ENCODE assay signal across 8 cellular contexts in the genomic region with DNA sequence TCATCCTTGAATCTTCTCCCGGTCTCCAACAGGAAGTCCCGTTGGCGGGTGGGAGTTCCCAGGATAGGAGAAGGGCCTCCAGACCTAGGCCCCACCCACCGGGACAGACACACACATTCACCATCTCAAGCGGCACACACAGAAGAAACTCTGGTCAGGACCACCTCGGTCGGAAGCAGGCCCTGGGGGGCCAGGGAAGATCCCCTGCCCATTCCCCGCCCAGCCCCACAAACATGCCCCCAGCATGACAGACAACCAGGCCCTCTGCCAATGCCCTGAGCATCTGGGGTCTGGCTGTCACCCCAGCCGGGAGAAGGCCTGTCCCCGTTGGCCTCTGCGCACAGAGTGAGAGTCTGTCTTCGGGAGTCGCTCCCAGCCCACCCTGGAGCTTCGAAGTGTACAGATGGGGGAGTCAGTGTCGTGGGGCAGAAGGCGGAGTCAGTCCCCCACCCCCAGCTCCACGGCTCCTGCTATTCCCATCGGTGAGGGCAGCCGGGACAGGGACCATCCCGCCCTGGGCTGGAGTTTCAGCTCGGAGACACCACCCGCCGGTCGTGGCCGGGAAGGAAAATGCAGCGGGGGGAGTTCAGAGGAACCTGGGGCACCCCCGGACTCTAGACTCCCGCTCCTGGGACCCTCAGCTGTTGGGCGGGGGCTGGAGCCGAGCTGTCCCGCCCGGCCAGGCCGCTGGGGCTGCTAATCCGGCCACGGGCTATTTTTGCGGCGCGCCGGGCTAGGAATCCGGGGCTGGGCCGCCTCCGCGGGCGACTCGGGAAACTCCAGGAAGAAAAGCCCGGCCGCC. TPM values are rescaled to one million over a fixed set of nuclear protein-coding genes. Genes with fewer than 3 reads are reported as not detected.
DNase-seq lines count a peak whose midpoint lies in the region; ATAC-seq and TF ChIP-seq lines count a peak whose summit lies in the region.

No MANE protein-coding gene starts in this region.

- peaks cover 39% of the 10 kb centered on the region for H3K27me3 ChIP-seq in CD4-positive, alpha-beta T cell (ENCODE audit: control insufficient read depth, insufficient read depth, low read length)

- TF ChIP-seq CTCF in WTC11 (IDR thresholded peaks at IDR 0.05) = no peak
- TF ChIP-seq CTCF in GM10248 (IDR thresholded peaks at IDR 0.05; ENCODE audit: control extremely low read depth, extremely low read depth, low read depth, missing control alignments) = no peak
- TF ChIP-seq CTCF in CD4-positive, alpha-beta T cell (IDR thresholded peaks at IDR 0.05) = no peak

- H3K9me3 Mint-ChIP-seq in T-helper 1 cell treated with Interleukin-12 subunit alpha and Interleukin-12 subunit beta and Interleukin-4 antibody, amounts not matched to agents 30 μg/mL and 1 μg/mL, for 36 hours = no peaks in the 10 kb centered on the region
- no peaks in the 10 kb centered on the region for H3K9me3 Mint-ChIP-seq in WTC11
- H3K9me3 Mint-ChIP-seq in CD4-positive, alpha-beta T cell = no peaks in the 10 kb centered on the region

- peaks cover 11% of the 10 kb centered on the region for H3K4me1 Mint-ChIP-seq in T-helper 1 cell treated with Interleukin-12 subunit alpha and Interleukin-12 subunit beta and Interleukin-4 antibody, amounts not matched to agents 30 μg/mL and 1 μg/mL, for 36 hours (ENCODE audit: low read depth)
- peaks cover 59% of the 10 kb centered on the region for H3K4me1 Mint-ChIP-seq in WTC11
- H3K4me1 Mint-ChIP-seq in CD4-positive, alpha-beta T cell (ENCODE audit: low read depth) = peaks cover 19% of the 10 kb centered on the region

- peak; percentile 53 for ATAC-seq in WTC11
- ATAC-seq in left cardiac atrium = peak; percentile 16 to 21
- no peak for ATAC-seq in CD4-positive, alpha-beta T cell (ENCODE audit: poor library complexity)

- CTCF ChIA-PET in WTC11 (lab: Charles Lee) (interaction anchor here (0.6 to 16.9 kb wide), 7 partner anchors 19 to 291 kb away, joined by 4 to 493 read pairs (median 12); partner anchors contain the start of genes AXIN1, POLR3K and SNRNP25), GM10248 (lab: Yijun Ruan, JAX) (interaction anchor here (1.2 to 32.8 kb wide), 4 partner anchors 8 to 35 kb away, joined by 3 to 701 read pairs (median 14); no protein-coding TSS in a partner anchor)
- CTCF ChIA-PET in CD4-positive, alpha-beta T cell (lab: Charles Lee) = interaction anchor here (1.7 kb wide), 1 partner anchor 25 kb away, joined by 11 read pairs; no protein-coding TSS in a partner anchor

- no peaks in the 10 kb centered on the region for H3K9me3 ChIP-seq in CD4-positive, alpha-beta T cell (ENCODE audit: control insufficient read depth, low read length)

- H3K27ac ChIP-seq in CD4-positive, alpha-beta T cell (ENCODE audit: low read depth, low read length) = no peak overlapping the region

- peaks cover 3% of the 10 kb centered on the region for H3K36me3 Mint-ChIP-seq in T-helper 1 cell treated with Interleukin-12 subunit alpha and Interleukin-12 subunit beta and Interleukin-4 antibody, amounts not matched to agents 30 μg/mL and 1 μg/mL, for 36 hours (ENCODE audit: low read depth)
- H3K36me3 Mint-ChIP-seq in WTC11 = no peaks in the 10 kb centered on the region
- H3K36me3 Mint-ChIP-seq in CD4-positive, alpha-beta T cell (ENCODE audit: low read depth) = no peaks in the 10 kb centered on the region

- POLR2A ChIA-PET in WTC11 (lab: Charles Lee) (interaction anchor here (0.6 to 3.0 kb wide), 11 partner anchors 9 to 167 kb away, joined by 3 to 16 read pairs (median 4); partner anchors contain the start of genes POLR3K and SNRNP25), GM10248 (lab: Yijun Ruan, JAX) (no interaction called here)
- POLR2A ChIA-PET in CD4-positive, alpha-beta T cell (lab: Charles Lee) = no interaction called here

- peak overlapping the region; percentile 21 for H3K4me3 Mint-ChIP-seq in T-helper 1 cell treated with Interleukin-12 subunit alpha and Interleukin-12 subunit beta and Interleukin-4 antibody, amounts not matched to agents 30 μg/mL and 1 μg/mL, for 36 hours
- H3K4me3 Mint-ChIP-seq in WTC11 = peak overlapping the region; percentile 81
- no peak overlapping the region for H3K4me3 Mint-ChIP-seq in CD4-positive, alpha-beta T cell

- DNase-seq in T-helper 1 cell (no peak), WTC11 (ENCODE audit: low spot score) (peak; percentile 78), left cardiac atrium (peak; percentile 85), retina (peak; percentile 73), GM10248 (ENCODE audit: extremely low spot score) (no peak), cerebellar nuclear complex (lab: John Stamatoyannopoulos, UW) (no peak)
- no peak for DNase-seq in CD4-positive, alpha-beta T cell

- intact Hi-C loops in left cardiac atrium (cut with DNase I) = no loop called here
- intact Hi-C loops in CD4-positive, alpha-beta T cell (cut with DNase I, micrococcal nuclease) = no loop called here

- peaks cover 51% of the 10 kb centered on the region for H3K27me3 Mint-ChIP-seq in T-helper 1 cell treated with Interleukin-12 subunit alpha and Interleukin-12 subunit beta and Interleukin-4 antibody, amounts not matched to agents 30 μg/mL and 1 μg/mL, for 36 hours (ENCODE audit: low read depth)
- H3K27me3 Mint-ChIP-seq in WTC11 (ENCODE audit: low read depth) = no peaks in the 10 kb centered on the region; the same call in 1 of the 2 replicates
- peaks cover 56% of the 10 kb centered on the region for H3K27me3 Mint-ChIP-seq in CD4-positive, alpha-beta T cell

- H3K27ac Mint-ChIP-seq in T-helper 1 cell treated with Interleukin-12 subunit alpha and Interleukin-12 subunit beta and Interleukin-4 antibody, amounts not matched to agents 30 μg/mL and 1 μg/mL, for 36 hours = no peak overlapping the region
- peak overlapping the region; percentile 88 for H3K27ac Mint-ChIP-seq in WTC11
- no peak overlapping the region for H3K27ac Mint-ChIP-seq in CD4-positive, alpha-beta T cell

TF ChIP-seq in WTC11, 78 proteins besides CTCF, POLR2A, EP300 and RAD21 (continues in another document):
- TF ChIP-seq, protein P1, sequence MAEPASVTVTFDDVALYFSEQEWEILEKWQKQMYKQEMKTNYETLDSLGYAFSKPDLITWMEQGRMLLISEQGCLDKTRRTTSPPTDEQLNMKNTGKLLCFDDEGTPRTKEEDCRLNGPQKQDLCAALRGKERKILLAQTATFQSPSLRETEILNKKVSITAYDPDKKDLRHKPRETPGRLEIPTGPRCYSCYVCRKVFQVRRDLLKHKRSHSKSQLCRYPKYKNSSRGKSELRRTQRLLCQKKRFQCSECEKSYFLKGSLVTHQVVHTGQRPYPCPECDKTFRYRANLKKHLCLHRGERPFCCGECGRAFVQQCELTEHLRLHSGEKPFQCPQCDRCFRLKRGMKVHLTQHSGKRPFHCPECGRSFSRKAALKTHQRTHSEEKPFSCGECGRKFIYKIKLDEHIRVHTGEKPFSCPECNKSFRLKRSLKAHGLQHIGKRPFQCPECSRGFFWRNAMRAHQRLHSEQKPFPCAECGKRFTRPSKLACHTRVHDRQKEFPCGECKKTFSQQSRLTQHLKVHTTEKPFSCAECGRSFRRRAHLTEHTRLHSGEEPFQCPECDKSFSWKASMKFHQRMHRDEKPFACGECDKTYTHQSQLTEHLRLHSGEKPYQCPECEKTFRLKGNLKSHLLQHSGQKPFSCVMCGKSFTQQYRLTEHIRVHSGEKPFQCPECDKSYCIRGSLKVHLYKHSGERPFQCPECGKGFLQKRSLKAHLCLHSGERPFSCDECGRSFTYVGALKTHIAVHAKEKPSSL (CRISPR knock-in tag; conservative IDR thresholded peaks at IDR 0.05) = no peak
- TF ChIP-seq TEAD1 (CRISPR knock-in tag; IDR thresholded peaks at IDR 0.05) (0 out of 2 replicates have a peak, but pooled peaks have one; percentile 4), NR3C1 (CRISPR knock-in tag; conservative IDR thresholded peaks at IDR 0.05; ENCODE audit: low read depth) (no peak), MAX (CRISPR knock-in tag; IDR thresholded peaks at IDR 0.05) (0 out of 2 replicates have a peak, but pooled peaks have one; percentile 26)

RNA-seq across cellular contexts. Expression of gene RHBDF1, which starts 0.7 kb away (rescaled TPM):
- 40.9 to 60.8 TPM (median 44.2 TPM) in 3 replicates for total RNA-seq in WTC11 (2021)
- total RNA-seq in left cardiac atrium = 10 to 100 TPM; 15.5 to 22.1 TPM
- under 1 TPM; 0.33 to 0.34 TPM for total RNA-seq in CD4-positive, alpha-beta T cell

RNA-seq across cellular contexts. Expression of gene MPG, which starts 6.3 kb away (rescaled TPM):
- 60.0 to 62.0 TPM (median 60.0 TPM) in 3 replicates for total RNA-seq in WTC11 (2021)
- 10 to 100 TPM; 29.9 to 40.2 TPM for total RNA-seq in left cardiac atrium
- total RNA-seq in CD4-positive, alpha-beta T cell = 10 to 100 TPM; 14.1 to 17.1 TPM

RNA-seq across cellular contexts. Expression of gene SNRNP25, which starts 18.1 kb away (rescaled TPM):
- 51.6 to 55.9 TPM (median 54.7 TPM) in 3 replicates for total RNA-seq in WTC11 (2021)
- 10 to 100 TPM; 54.7 to 56.9 TPM for total RNA-seq in left cardiac atrium
- total RNA-seq in CD4-positive, alpha-beta T cell = 1 to 10 TPM; 4.8 to 5.1 TPM

RNA-seq across cellular contexts. Expression of gene POLR3K, which starts 18.3 kb away (rescaled TPM):
- 37.9 to 40.1 TPM (median 38.6 TPM) in 3 replicates for total RNA-seq in WTC11 (2021)
- 10 to 100 TPM; 11.4 to 11.7 TPM for total RNA-seq in left cardiac atrium
- 1 to 10 TPM; 4.1 TPM for total RNA-seq in CD4-positive, alpha-beta T cell

Comparison
In these comparisons a context has a peak if more than half of its experiments do, and no peak if none do; other contexts are left out.
1. DNase-seq: peak in WTC11 (single experiment), left cardiac atrium (single experiment) and retina (single experiment); none in T-helper 1 cell (0 of 5), GM10248 (single experiment), cerebellar nuclear complex (0 of 2) and CD4-positive, alpha-beta T cell (0 of 10).
2. RNA of gene RHBDF1, which starts 0.7 kb away (total RNA-seq): 40.9 to 60.8 TPM in WTC11 and 15.5 to 22.1 TPM in left cardiac atrium; 0.33 to 0.34 TPM in CD4-positive, alpha-beta T cell; every median in the first group is over 10 times any median in the second.